In genomic region chr6:35719830-35720733, GRCh38 we compare ENCODE assay signal across 8 cellular contexts. TPM values are rescaled to one million over a fixed set of nuclear protein-coding genes. Genes with fewer than 3 reads are reported as not detected.
DNase-seq lines count a peak whose midpoint lies in the region; ATAC-seq and TF ChIP-seq lines count a peak whose summit lies in the region.

No MANE protein-coding gene starts in this region.

- peak; percentile 47 for ATAC-seq in HG03108 (IDR thresholded peaks at IDR 0.05; ENCODE audit: unreplicated experiment)
- ATAC-seq in activated B cell treated with CpG ODN at 0.5 μM for 24 hours (ENCODE audit: low read depth) = peak; percentile 78

- H3K9me3 Mint-ChIP-seq in MCF 10A (ENCODE audit: unreplicated experiment) = no peaks in the 10 kb centered on the region
- no peaks in the 10 kb centered on the region for H3K9me3 Mint-ChIP-seq in activated B cell treated with CpG ODN at 0.5 μM for 24 hours

- H3K4me1 ChIP-seq in breast epithelium = peaks cover 0 to under 1% of the 10 kb centered on the region in 2 donors
- H3K4me1 ChIP-seq in ovary (ENCODE audit: insufficient read depth) = peaks cover 30% of the 10 kb centered on the region

- H3K27ac ChIP-seq in breast epithelium (peak overlapping the region in 1 of 2 donors; percentile 65), ovary (peak overlapping the region; percentile 58 to 65)

- no peaks in the 10 kb centered on the region for H3K9me3 ChIP-seq in breast epithelium
- H3K9me3 ChIP-seq in ovary = no peaks in the 10 kb centered on the region

- TF ChIP-seq EP300 in ovary (IDR thresholded peaks at IDR 0.05) = no peak

- TF ChIP-seq CTCF in breast epithelium (IDR thresholded peaks at IDR 0.05) (no peak), MCF 10A (IDR thresholded peaks at IDR 0.05; ENCODE audit: unreplicated experiment) (no peak), activated B cell treated with CpG ODN at 0.5 μM for 24 hours (IDR thresholded peaks at IDR 0.05) (no peak), ovary (IDR thresholded peaks at IDR 0.05) (no peak)

- H3K36me3 ChIP-seq in breast epithelium = no peaks in the 10 kb centered on the region
- no peaks in the 10 kb centered on the region for H3K36me3 ChIP-seq in ovary

- H3K4me3 ChIP-seq in breast epithelium (peak overlapping the region in 2 of 3 donors; percentile 9 to 35), ovary (no peak overlapping the region)

- H3K4me1 Mint-ChIP-seq in MCF 10A (ENCODE audit: insufficient read depth, unreplicated experiment) = peaks cover 35% of the 10 kb centered on the region
- peaks cover 48% of the 10 kb centered on the region for H3K4me1 Mint-ChIP-seq in activated B cell treated with CpG ODN at 0.5 μM for 24 hours

- no peak for TF ChIP-seq POLR2A in breast epithelium (IDR thresholded peaks at IDR 0.05)
- no peak for TF ChIP-seq POLR2A in ovary (IDR thresholded peaks at IDR 0.05)

- DNase-seq in breast epithelium (ENCODE audit: low spot score in 2 of 2) (peak in 1 of 2 donors; percentile 47), MCF 10A (ENCODE audit: unreplicated experiment) (no peak), activated B cell treated with CpG ODN at 0.5 μM for 24 hours (peak; percentile 44), germinal center (ENCODE audit: low spot score) (peak; percentile 76), ovary (peak in 4 of 5 donors; percentile 42 to 65 (median 53)), DMS79 (lab: John Stamatoyannopoulos, UW) (no peak), glomerular visceral epithelial cell (ENCODE audit: extremely low spot score) (no peak)

- intact Hi-C loops in breast epithelium (cut with DNase I; ENCODE audit: low total_unique reads) (no loop called here), MCF 10A (cut with micrococcal nuclease) (no loop called here), activated B cell treated with CpG ODN at 0.5 μM for 24 hours (cut with micrococcal nuclease) (loop anchor here (1.0 to 2.0 kb wide), 3 partner anchors 8 to 31 kb away; partner anchors contain the start of gene FKBP5), ovary (cut with DNase I) (no loop called here)

- no peak overlapping the region for H3K27ac Mint-ChIP-seq in MCF 10A (ENCODE audit: low read depth, unreplicated experiment)
- H3K27ac Mint-ChIP-seq in activated B cell treated with CpG ODN at 0.5 μM for 24 hours = peak overlapping the region; percentile 89

- H3K27me3 Mint-ChIP-seq in MCF 10A (ENCODE audit: insufficient read depth, unreplicated experiment) (no peaks in the 10 kb centered on the region), activated B cell treated with CpG ODN at 0.5 μM for 24 hours (no peaks in the 10 kb centered on the region)

- WGBS in ovary, 3 donors = 22 to 35% (median 24%) methylated on average over 20 to 21 of the region's 21 CpGs

- POLR2A ChIA-PET in MCF 10A (lab: Yijun Ruan, JAX) (interaction anchor here (1.1 to 17.8 kb wide), 3 partner anchors 10 to 36 kb away, joined by 5 to 1351 read pairs (median 6); partner anchors contain the start of gene FKBP5), activated B cell treated with CpG ODN at 0.5 μM for 24 hours (lab: Charles Lee) (interaction anchor here (0.6 to 4.7 kb wide), 9 partner anchors 8 to 120 kb away, joined by 3 to 31 read pairs (median 4); no protein-coding TSS in a partner anchor)

- CTCF ChIA-PET in MCF 10A (lab: Yijun Ruan, JAX) = interaction anchor here (0.6 kb wide), 1 partner anchor 9 kb away, joined by 6 read pairs; no protein-coding TSS in a partner anchor
- CTCF ChIA-PET in activated B cell treated with CpG ODN at 0.5 μM for 24 hours (lab: Charles Lee) = interaction anchor here (0.7 to 1.5 kb wide), 3 partner anchors 12 to 132 kb away, joined by 3 to 7 read pairs (median 3); partner anchors contain the start of gene ARMC12

- H3K36me3 Mint-ChIP-seq in MCF 10A (ENCODE audit: insufficient read depth, unreplicated experiment) (peaks cover 6% of the 10 kb centered on the region), activated B cell treated with CpG ODN at 0.5 μM for 24 hours (ENCODE audit: low read depth) (no peaks in the 10 kb centered on the region)

- H3K27me3 ChIP-seq in breast epithelium (no peaks in the 10 kb centered on the region), ovary (no peaks in the 10 kb centered on the region)

- BruUV-seq in MCF 10A (replicated peaks; lab: Mats Ljungman, UMichigan) = no TSS peak

- no peak overlapping the region for H3K4me3 Mint-ChIP-seq in MCF 10A (ENCODE audit: unreplicated experiment)
- H3K4me3 Mint-ChIP-seq in activated B cell treated with CpG ODN at 0.5 μM for 24 hours = peak overlapping the region; percentile 75

RNA-seq across cellular contexts. Expression of gene ARMC12, which starts 16.8 kb away (rescaled TPM):
- total RNA-seq in breast epithelium = 1 to 10 TPM in 1 of 3 donors, under 1 TPM in 2; 0.29 to 1.4 (median 0.33) TPM
- total RNA-seq in MCF 10A (2022) = 2.3 and 2.6 TPM in 2 replicates
- 0.89 and 1.1 TPM in 2 replicates for total RNA-seq in activated B cell treated with CpG ODN at 0.5 μM for 24 hours
- total RNA-seq in ovary = 1 to 10 TPM in 4 of 7 donors, under 1 TPM in 3; 0.34 to 1.9 (median 1.0) TPM
- 1 to 10 TPM in 1 of 2 donors, under 1 TPM in 1; 0.97 to 1.3 TPM for polyA plus RNA-seq in ovary

RNA-seq across cellular contexts. Expression of gene FKBP5, which starts 31.4 kb away (rescaled TPM):
- 100 to 1,000 TPM; 167 to 970 (median 266) TPM for total RNA-seq in breast epithelium
- 304 and 387 TPM in 2 replicates for total RNA-seq in MCF 10A (2022)
- 17.1 TPM in 2 replicates for total RNA-seq in activated B cell treated with CpG ODN at 0.5 μM for 24 hours
- 100 to 1,000 TPM in 5 of 7 donors, 10 to 100 TPM in 2; 36.2 to 231 (median 142) TPM for total RNA-seq in ovary
- polyA plus RNA-seq in ovary = 100 to 1,000 TPM in 1 of 2 donors, 10 to 100 TPM in 1; 69.2 to 166 TPM

RNA-seq across cellular contexts. Expression of gene CLPSL2, which starts 56.3 kb away (rescaled TPM):
- total RNA-seq in breast epithelium = 1 to 10 TPM in 1 of 3 donors, not detected in 2; 2.3 TPM
- total RNA-seq in MCF 10A (2022) = not detected in 2 replicates
- not detected in 2 replicates for total RNA-seq in activated B cell treated with CpG ODN at 0.5 μM for 24 hours
- total RNA-seq in ovary = not detected
- not detected for polyA plus RNA-seq in ovary

Comparison
In these comparisons a context has a peak if more than half of its experiments do, and no peak if none do; other contexts are left out.
1. DNase-seq: peak in activated B cell treated with CpG ODN at 0.5 μM for 24 hours (single experiment), germinal center (single experiment) and ovary (4 of 5); none in MCF 10A (single experiment), DMS79 (single experiment) and glomerular visceral epithelial cell (single experiment).